20 cellular contexts compared by ENCODE assay signal in the genomic region with DNA sequence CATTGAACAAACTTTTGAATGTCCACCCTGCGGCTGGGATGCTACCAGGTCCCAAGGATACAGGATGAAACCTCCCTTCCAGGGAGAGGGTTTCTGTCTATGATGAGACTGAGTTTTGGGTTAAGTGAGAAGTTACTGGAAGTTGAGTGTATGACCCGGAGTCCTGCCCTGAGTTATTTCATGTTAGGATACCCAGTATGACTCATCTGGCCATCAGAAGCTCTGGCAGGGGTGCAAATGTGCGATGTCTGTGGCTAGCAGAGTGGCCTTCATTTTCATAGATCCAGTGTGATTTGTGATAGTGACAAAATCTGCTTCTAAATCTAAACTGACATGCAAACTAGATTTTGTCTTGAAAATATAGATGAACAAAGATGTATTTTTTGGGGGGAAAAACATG. TPM values are rescaled to one million over a fixed set of nuclear protein-coding genes. Genes with fewer than 3 reads are reported as not detected.
DNase-seq lines count a peak whose midpoint lies in the region; ATAC-seq, FAIRE-seq and TF ChIP-seq lines count a peak whose summit lies in the region.
"Had no signal": no experiment of that assay in that cellular context is flagged by ENCODE, and none has a peak within 500 bp of the region (broad histone marks: within the 10 kb centered on the region; RNA-seq: fewer than 3 reads in every experiment).

No MANE protein-coding gene starts in this region.

- in situ Hi-C loops in IMR-90 (cut with MboI; ENCODE audit: low sequenced_read_pairs), result no loop called here

- intact Hi-C loops in natural killer cell (cut with micrococcal nuclease) (no loop called here), IMR-90 (cut with micrococcal nuclease) (no loop called here), OCI-LY7 (cut with micrococcal nuclease; ENCODE audit: unreplicated experiment) (no loop called here), cardiac septum (cut with DNase I) (no loop called here)

- no peaks in the 10 kb centered on the region for H3K79me1 ChIP-seq in IMR-90 (ENCODE audit: low read depth in 1 of 2, low read length in 2 of 2)

- H3K4me1 ChIP-seq in IMR-90 (ENCODE audit: control insufficient read depth, insufficient read depth, low read length) (no peaks in the 10 kb centered on the region), OCI-LY7 (ENCODE audit: insufficient read depth, low read length, poor library complexity, severe bottlenecking) (no peaks in the 10 kb centered on the region)

- CTCF ChIA-PET in IMR-90 (lab: Yijun Ruan, JAX), result no interaction called here
- CTCF ChIA-PET in OCI-LY7 (lab: Charles Lee; ENCODE audit: unreplicated experiment), result no interaction called here

- POLR2A ChIA-PET in IMR-90 (lab: Charles Lee; ENCODE audit: unreplicated experiment) (no interaction called here), OCI-LY7 (lab: Charles Lee) (no interaction called here)

- H3K9me1 ChIP-seq in IMR-90 (ENCODE audit: insufficient read depth, low read length), result no peaks in the 10 kb centered on the region

- no peaks in the 10 kb centered on the region for H3K36me3 Mint-ChIP-seq in natural killer cell treated with Interleukin-12 subunit alpha and Interleukin-12 subunit beta and Interleukin-15 and Interleukin-18, amount 100 ng/mL, for 72 hours
- no peaks in the 10 kb centered on the region for H3K36me3 Mint-ChIP-seq in natural killer cell
- no peaks in the 10 kb centered on the region for H3K36me3 Mint-ChIP-seq in stimulated activated effector memory CD8-positive, alpha-beta T cell treated with anti-CD3 and anti-CD28 coated beads, Interleukin-12 subunit alpha, Interleukin-12 subunit beta, amount 100 ng/mL, for 72 hours

- FAIRE-seq in bronchial epithelial cell (lab: Jason Lieb, UNC), result no peak
- FAIRE-seq: A204.1 had no signal

- H3K9me3 ChIP-seq in IMR-90 (ENCODE audit: control insufficient read depth, insufficient read depth, low read length), result no peaks in the 10 kb centered on the region
- no peaks in the 10 kb centered on the region for H3K9me3 ChIP-seq in OCI-LY7 (ENCODE audit: low read length)

- peak overlapping the region; percentile 17 to 50 for H3K27ac Mint-ChIP-seq in natural killer cell treated with Interleukin-12 subunit alpha and Interleukin-12 subunit beta and Interleukin-15 and Interleukin-18, amount 100 ng/mL, for 72 hours
- H3K27ac Mint-ChIP-seq in natural killer cell, result no peak overlapping the region
- no peak overlapping the region for H3K27ac Mint-ChIP-seq in stimulated activated effector memory CD8-positive, alpha-beta T cell treated with anti-CD3 and anti-CD28 coated beads, Interleukin-12 subunit alpha, Interleukin-12 subunit beta, amount 100 ng/mL, for 72 hours
- H3K27ac Mint-ChIP-seq: B cell; CD4-positive, alpha-beta memory T cell; IgD-negative memory B cell had no signal

- no peak overlapping the region for H3K4ac ChIP-seq in IMR-90 (ENCODE audit: low read depth, low read length)

- H2BK20ac ChIP-seq in IMR-90 (ENCODE audit: low read depth, low read length), result no peak overlapping the region

- H3K9me2 ChIP-seq in OCI-LY7 (ENCODE audit: insufficient read depth, low read length), result no peaks in the 10 kb centered on the region

- H4K91ac ChIP-seq in IMR-90 (ENCODE audit: insufficient read depth, low read depth, low read length), result no peak overlapping the region

- no peak overlapping the region for H3K23ac ChIP-seq in IMR-90 (ENCODE audit: low read depth, low read length)

- 0 out of 2 replicates have a peak, but pooled peaks cover 2% of the 10 kb centered on the region for H3K36me3 ChIP-seq in IMR-90 (ENCODE audit: control insufficient read depth, insufficient read depth, low read length)
- H3K36me3 ChIP-seq in bronchial epithelial cell (ENCODE audit: control insufficient read depth, insufficient read depth, low read length), result peaks cover 10% of the 10 kb centered on the region
- no peaks in the 10 kb centered on the region for H3K36me3 ChIP-seq in OCI-LY7 (ENCODE audit: insufficient read depth, low read length)

- TF ChIP-seq CTCF in natural killer cell (IDR thresholded peaks at IDR 0.05) (no peak), IMR-90 (conservative IDR thresholded peaks at IDR 0.05; ENCODE audit: low read depth, low read length) (no peak), bronchial epithelial cell (IDR thresholded peaks at IDR 0.05; ENCODE audit: insufficient read depth, low read length, severe bottlenecking) (no peak), OCI-LY7 (conservative IDR thresholded peaks at IDR 0.05; ENCODE audit: low read length) (no peak)

- H3K4me3 ChIP-seq in IMR-90 (ENCODE audit: insufficient read depth, low read depth, low read length), result no peak overlapping the region
- no peak overlapping the region for H3K4me3 ChIP-seq in bronchial epithelial cell (ENCODE audit: low read depth, low read length)
- H3K4me3 ChIP-seq in OCI-LY7 (ENCODE audit: low read depth, low read length, poor library complexity, severe bottlenecking), result no peak overlapping the region
- H3K4me3 ChIP-seq: SK-N-MC had no signal

- H4K20me1 ChIP-seq in IMR-90 (ENCODE audit: insufficient read depth, low read length) (no peaks in the 10 kb centered on the region), OCI-LY7 (ENCODE audit: insufficient read depth, low read length) (no peaks in the 10 kb centered on the region)

- H2AK5ac ChIP-seq in IMR-90 (ENCODE audit: low read depth, low read length), result no peak overlapping the region

- H4K5ac ChIP-seq in IMR-90 (ENCODE audit: low read depth, low read length), result no peak overlapping the region

- DNase-seq in natural killer cell treated with Interleukin-12 subunit alpha and Interleukin-12 subunit beta and Interleukin-15 and Interleukin-18, amount 100 ng/mL, for 72 hours (ENCODE audit: low spot score), result no peak
- no peak for DNase-seq in natural killer cell
- peak; percentile 23 for DNase-seq in IMR-90
- DNase-seq in bronchial epithelial cell (ENCODE audit: low read depth), result peak; percentile 24
- no peak for DNase-seq in OCI-LY7 (ENCODE audit: low spot score)
- DNase-seq in stimulated activated effector memory CD8-positive, alpha-beta T cell treated with anti-CD3 and anti-CD28 coated beads, Interleukin-12 subunit alpha, Interleukin-12 subunit beta, amount 100 ng/mL, for 72 hours (ENCODE audit: low spot score in 2 of 2), result no peak
- no peak for DNase-seq in cardiac septum (ENCODE audit: low spot score)
- DNase-seq: CD4-positive, alpha-beta memory T cell; DMS79 treated with DMSO at 0.1 percent for 48 hours; NCI-H1092 treated with DMSO at 0.1 percent for 48 hours; NCI-H1694; NCI-H2107; NCI-H226; NCI-H526 treated with DMSO at 0.1 percent for 48 hours; PC-3 had no signal

- ATAC-seq in natural killer cell treated with Interleukin-12 subunit alpha and Interleukin-12 subunit beta and Interleukin-15 and Interleukin-18, amount 100 ng/mL, for 72 hours, result peak; percentile 83 to 87
- no peak for ATAC-seq in natural killer cell
- peak; percentile 48; the same call in 1 of the 2 replicates for ATAC-seq in IMR-90 (ENCODE audit: low read depth)
- ATAC-seq in stimulated activated effector memory CD8-positive, alpha-beta T cell treated with anti-CD3 and anti-CD28 coated beads, Interleukin-12 subunit alpha, Interleukin-12 subunit beta, amount 100 ng/mL, for 72 hours, result no peak
- no peak for ATAC-seq in HG02623 (IDR thresholded peaks at IDR 0.05; ENCODE audit: unreplicated experiment)
- ATAC-seq: PC-3 had no signal

- no peak for TF ChIP-seq POLR2A in IMR-90 (IDR thresholded peaks at IDR 0.05; ENCODE audit: low read depth, low read length)

- peaks cover 8 to 10% of the 10 kb centered on the region in 2 donors for H3K4me1 Mint-ChIP-seq in natural killer cell treated with Interleukin-12 subunit alpha and Interleukin-12 subunit beta and Interleukin-15 and Interleukin-18, amount 100 ng/mL, for 72 hours (ENCODE audit: low read depth in 2 of 2)
- peaks cover 0 to 5% of the 10 kb centered on the region in 2 donors for H3K4me1 Mint-ChIP-seq in natural killer cell
- no peaks in the 10 kb centered on the region for H3K4me1 Mint-ChIP-seq in stimulated activated effector memory CD8-positive, alpha-beta T cell treated with anti-CD3 and anti-CD28 coated beads, Interleukin-12 subunit alpha, Interleukin-12 subunit beta, amount 100 ng/mL, for 72 hours
- H3K4me1 Mint-ChIP-seq: B cell; CD4-positive, alpha-beta memory T cell; IgD-negative memory B cell had no signal

- H3K14ac ChIP-seq in IMR-90 (replicated peaks; ENCODE audit: low read depth, low read length), result no peak overlapping the region

- H3K4me2 ChIP-seq in IMR-90 (ENCODE audit: low read depth, low read length), result no peak overlapping the region
- no peak overlapping the region for H3K4me2 ChIP-seq in OCI-LY7 (ENCODE audit: low read length)

- dilution Hi-C loops in IMR-90 (cut with HindIII; ENCODE audit: low sequenced_read_pairs, unreplicated experiment), result no loop called here

- H4K8ac ChIP-seq in IMR-90 (ENCODE audit: low read depth in 2 of 2, low read length in 2 of 2), result no peak overlapping the region

- no peak for TF ChIP-seq RAD21 in IMR-90 (IDR thresholded peaks at IDR 0.05; ENCODE audit: low read length)

- peak overlapping the region; percentile 16 for H3K4me3 Mint-ChIP-seq in natural killer cell treated with Interleukin-12 subunit alpha and Interleukin-12 subunit beta and Interleukin-15 and Interleukin-18, amount 100 ng/mL, for 72 hours
- no peak overlapping the region for H3K4me3 Mint-ChIP-seq in natural killer cell
- H3K4me3 Mint-ChIP-seq in stimulated activated effector memory CD8-positive, alpha-beta T cell treated with anti-CD3 and anti-CD28 coated beads, Interleukin-12 subunit alpha, Interleukin-12 subunit beta, amount 100 ng/mL, for 72 hours, result no peak overlapping the region
- H3K4me3 Mint-ChIP-seq: B cell; CD4-positive, alpha-beta memory T cell; IgD-negative memory B cell had no signal

- H2BK15ac ChIP-seq in IMR-90 (ENCODE audit: low read depth, low read length), result no peak overlapping the region

- no peaks in the 10 kb centered on the region for H3K27me3 Mint-ChIP-seq in natural killer cell treated with Interleukin-12 subunit alpha and Interleukin-12 subunit beta and Interleukin-15 and Interleukin-18, amount 100 ng/mL, for 72 hours
- H3K27me3 Mint-ChIP-seq in natural killer cell (ENCODE audit: low read depth in 2 of 2), result no peaks in the 10 kb centered on the region
- H3K27me3 Mint-ChIP-seq: B cell; CD4-positive, alpha-beta memory T cell; IgD-negative memory B cell had no signal

- BruUV-seq in IMR-90 (replicated peaks; lab: Mats Ljungman, UMichigan), result no TSS peak
- no TSS peak for BruUV-seq in OCI-LY7 (replicated peaks; lab: Mats Ljungman, UMichigan)

- no peak overlapping the region for H2BK5ac ChIP-seq in IMR-90 (ENCODE audit: low read depth, low read length, poor library complexity, severe bottlenecking)

- H3K27ac ChIP-seq in IMR-90 (ENCODE audit: insufficient read depth, low read length) (no peak overlapping the region), OCI-LY7 (ENCODE audit: low read depth, low read length, poor library complexity, severe bottlenecking) (no peak overlapping the region)
- H3K27ac ChIP-seq: SK-N-MC had no signal

- no peaks in the 10 kb centered on the region for H3K9me3 Mint-ChIP-seq in natural killer cell treated with Interleukin-12 subunit alpha and Interleukin-12 subunit beta and Interleukin-15 and Interleukin-18, amount 100 ng/mL, for 72 hours
- no peaks in the 10 kb centered on the region for H3K9me3 Mint-ChIP-seq in natural killer cell
- H3K9me3 Mint-ChIP-seq in stimulated activated effector memory CD8-positive, alpha-beta T cell treated with anti-CD3 and anti-CD28 coated beads, Interleukin-12 subunit alpha, Interleukin-12 subunit beta, amount 100 ng/mL, for 72 hours, result no peaks in the 10 kb centered on the region
- H3K9me3 Mint-ChIP-seq: CD4-positive, alpha-beta memory T cell had no signal

- no peak overlapping the region for H3K9ac ChIP-seq in IMR-90 (ENCODE audit: low read depth, low read length)

- WGBS in IMR-90 (ENCODE audit: extremely low coverage in 2 of 2, insufficient read length in 1 of 2), 2 experiments, result no CpG with 5 or more reads among the region's 3 CpGs

- H3K18ac ChIP-seq in IMR-90 (ENCODE audit: low read depth, low read length), result no peak overlapping the region

- H2BK120ac ChIP-seq in IMR-90 (ENCODE audit: low read depth, low read length), result no peak overlapping the region

- H3K79me2 ChIP-seq in OCI-LY7 (ENCODE audit: insufficient read depth, low read depth, low read length), result no peaks in the 10 kb centered on the region

- no peaks in the 10 kb centered on the region for H3K27me3 ChIP-seq in IMR-90 (ENCODE audit: control insufficient read depth, insufficient read depth, low read length)
- no peaks in the 10 kb centered on the region for H3K27me3 ChIP-seq in bronchial epithelial cell (ENCODE audit: control insufficient read depth, insufficient read depth, low read length)

- H2AFZ ChIP-seq in IMR-90 (replicated peaks; ENCODE audit: low read length, poor library complexity) (no peak overlapping the region), OCI-LY7 (ENCODE audit: low read length) (no peak overlapping the region)

- no peak overlapping the region for H2AK9ac ChIP-seq in IMR-90 (replicated peaks; ENCODE audit: low read depth, low read length, poor library complexity)

- H3K56ac ChIP-seq in IMR-90 (ENCODE audit: extremely low read depth, insufficient read depth, low read length), result no peak overlapping the region

RNA-seq across cellular contexts. Expression of gene KCTD1, which starts 55.3 kb away (rescaled TPM):
- 1 to 10 TPM; 4.0 to 4.5 TPM for total RNA-seq in natural killer cell treated with Interleukin-12 subunit alpha and Interleukin-12 subunit beta and Interleukin-15 and Interleukin-18, amount 100 ng/mL, for 72 hours
- total RNA-seq in natural killer cell, result 1 to 10 TPM; 3.8 to 5.8 (median 5.7) TPM
- total RNA-seq in IMR-90 (2012; rRNA removed), result 4.7 and 5.0 TPM in 2 replicates
- 5.8 and 7.3 TPM in 2 replicates for polyA plus RNA-seq in IMR-90 (2012; rRNA removed)
- polyA plus RNA-seq in IMR-90 (2012; cell fraction: cytosol; rRNA removed), result 5.6 and 12.3 TPM in 2 replicates
- polyA plus RNA-seq in IMR-90 (2012; cell fraction: nucleus; rRNA removed; ENCODE audit: low replicate concordance), result 4.9 and 5.0 TPM in 2 replicates
- total RNA-seq in bronchial epithelial cell, result 16.6 and 21.1 TPM in 2 replicates
- 9.1 and 10.3 TPM in 2 replicates for total RNA-seq in OCI-LY7 (2014; rRNA removed; shearing (Covaris generic))
- total RNA-seq in OCI-LY7 (2022), result 10.1 and 12.1 TPM in 2 replicates
- 10.1 TPM for total RNA-seq in cardiac septum

Comparison
In these comparisons a context has a peak if more than half of its experiments do, and no peak if none do; other contexts are left out.
1. ATAC-seq: peak in natural killer cell treated with Interleukin-12 subunit alpha and Interleukin-12 subunit beta and Interleukin-15 and Interleukin-18, amount 100 ng/mL, for 72 hours (2 of 2) and IMR-90 (single experiment); none in natural killer cell (0 of 3), stimulated activated effector memory CD8-positive, alpha-beta T cell treated with anti-CD3 and anti-CD28 coated beads, Interleukin-12 subunit alpha, Interleukin-12 subunit beta, amount 100 ng/mL, for 72 hours (single experiment) and HG02623 (single experiment).
2. H3K27ac Mint-ChIP-seq: peak in natural killer cell treated with Interleukin-12 subunit alpha and Interleukin-12 subunit beta and Interleukin-15 and Interleukin-18, amount 100 ng/mL, for 72 hours (2 of 2); none in natural killer cell (0 of 2) and stimulated activated effector memory CD8-positive, alpha-beta T cell treated with anti-CD3 and anti-CD28 coated beads, Interleukin-12 subunit alpha, Interleukin-12 subunit beta, amount 100 ng/mL, for 72 hours (single experiment).
3. DNase-seq: peak in IMR-90 (single experiment) and bronchial epithelial cell (single experiment); none in natural killer cell treated with Interleukin-12 subunit alpha and Interleukin-12 subunit beta and Interleukin-15 and Interleukin-18, amount 100 ng/mL, for 72 hours (single experiment), natural killer cell (single experiment), OCI-LY7 (single experiment), stimulated activated effector memory CD8-positive, alpha-beta T cell treated with anti-CD3 and anti-CD28 coated beads, Interleukin-12 subunit alpha, Interleukin-12 subunit beta, amount 100 ng/mL, for 72 hours (0 of 2) and cardiac septum (single experiment).